ENCODE assay signal across 1 cellular context in genomic region chr2:70709746-70710145, GRCh38.
TF ChIP-seq lines count a peak whose summit lies in the region.

No MANE protein-coding gene starts in this region.

TF ChIP-seq in GM23338, 12 proteins besides CTCF, POLR2A, EP300 and RAD21 (continued from another document):
- TF ChIP-seq ZNF462 (CRISPR knock-in tag; IDR thresholded peaks at IDR 0.05) (no peak), ZNF331 (CRISPR knock-in tag; IDR thresholded peaks at IDR 0.05; ENCODE audit: low read depth) (no peak)
